8 cellular contexts compared by ENCODE assay signal in the genomic region with DNA sequence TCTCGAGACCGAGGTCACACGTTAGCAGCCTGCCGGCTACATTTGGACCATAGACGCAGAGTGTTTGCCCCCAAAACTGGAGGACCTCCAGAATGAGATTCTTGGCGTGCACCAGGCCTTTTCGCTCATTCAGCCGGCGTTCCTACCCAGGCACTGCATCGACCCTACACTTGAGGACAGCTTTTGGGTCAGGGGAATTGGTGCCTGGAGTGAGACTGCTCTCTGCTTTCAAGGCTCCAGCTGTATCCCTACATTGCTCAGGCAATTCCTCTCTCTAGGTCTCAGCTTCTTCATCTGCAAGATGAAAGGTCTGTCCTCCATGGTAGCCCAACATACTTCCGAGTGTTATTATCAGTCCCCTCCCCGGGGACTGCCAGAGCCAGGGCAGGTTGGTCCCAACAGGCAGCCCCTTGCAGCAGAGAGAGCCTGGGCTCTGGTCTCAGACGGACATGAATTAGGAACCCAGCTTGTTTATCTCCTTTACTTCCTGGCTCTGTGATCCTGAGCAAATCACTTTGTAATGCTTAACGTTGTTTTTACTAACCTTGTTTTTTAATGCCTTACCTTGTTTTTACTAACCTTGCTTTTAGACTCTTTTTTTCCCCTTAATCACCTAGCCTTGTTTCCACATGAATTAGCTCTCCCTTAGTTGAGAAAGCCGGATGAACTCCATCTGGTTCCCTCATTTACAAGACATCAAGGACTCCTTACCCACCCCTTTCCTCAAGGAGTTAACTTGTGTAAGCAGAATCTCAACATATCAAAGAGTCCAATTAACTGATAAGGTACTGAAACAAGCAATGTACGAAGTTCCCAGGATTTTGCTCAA. TPM values are rescaled to one million over a fixed set of nuclear protein-coding genes. Genes with fewer than 3 reads are reported as not detected.
A peak's percentile ranks its signal among the peaks of the same experiment; 100 is the strongest.
DNase-seq lines count a peak whose midpoint lies in the region; ATAC-seq and TF ChIP-seq lines count a peak whose summit lies in the region.

No MANE protein-coding gene starts in this region.

- peaks cover 15% of the 10 kb centered on the region for H3K36me3 ChIP-seq in iPS-18a (ENCODE audit: control insufficient read depth, low read depth, low read length)

- no peak overlapping the region for H3K27ac ChIP-seq in iPS-18a (ENCODE audit: low read length)

- peak overlapping the region; percentile 64 for H3K9ac ChIP-seq in iPS-18a (ENCODE audit: low read length)

- H3K9me3 ChIP-seq in iPS-18a (ENCODE audit: control insufficient read depth, low read depth, low read length): no peaks in the 10 kb centered on the region

- no peaks in the 10 kb centered on the region for H3K9me3 Mint-ChIP-seq in activated naive CD4-positive, alpha-beta T cell treated with anti-CD3 and anti-CD28 coated beads, Interleukin-2, amount 50 U/mL, for 24 hours
- no peaks in the 10 kb centered on the region for H3K9me3 Mint-ChIP-seq in stimulated activated effector memory CD8-positive, alpha-beta T cell treated with anti-CD3 and anti-CD28 coated beads, Interleukin-12 subunit alpha, Interleukin-12 subunit beta, amount 100 ng/mL, for 72 hours

- peak overlapping the region; percentile 98 for H3K4me3 Mint-ChIP-seq in activated naive CD4-positive, alpha-beta T cell treated with anti-CD3 and anti-CD28 coated beads, Interleukin-2, amount 50 U/mL, for 24 hours
- peak overlapping the region; percentile 87 for H3K4me3 Mint-ChIP-seq in stimulated activated effector memory CD8-positive, alpha-beta T cell treated with anti-CD3 and anti-CD28 coated beads, Interleukin-12 subunit alpha, Interleukin-12 subunit beta, amount 100 ng/mL, for 72 hours

- peak; percentile 10 for DNase-seq in A172 (ENCODE audit: low spot score)
- peak; percentile 61 for DNase-seq in GM10266 (ENCODE audit: extremely low spot score)
- no peak for DNase-seq in stimulated activated effector memory CD8-positive, alpha-beta T cell treated with anti-CD3 and anti-CD28 coated beads, Interleukin-12 subunit alpha, Interleukin-12 subunit beta, amount 100 ng/mL, for 72 hours (ENCODE audit: low spot score in 2 of 2)
- DNase-seq in DMS153 treated with DMSO at 0.1 percent for 48 hours (lab: John Stamatoyannopoulos, UW; ENCODE audit: unreplicated experiment): no peak

- peaks cover 32% of the 10 kb centered on the region for H3K4me1 Mint-ChIP-seq in activated naive CD4-positive, alpha-beta T cell treated with anti-CD3 and anti-CD28 coated beads, Interleukin-2, amount 50 U/mL, for 24 hours
- H3K4me1 Mint-ChIP-seq in stimulated activated effector memory CD8-positive, alpha-beta T cell treated with anti-CD3 and anti-CD28 coated beads, Interleukin-12 subunit alpha, Interleukin-12 subunit beta, amount 100 ng/mL, for 72 hours: peaks cover 31% of the 10 kb centered on the region

- no peak for TF ChIP-seq CTCF in GM10266 (IDR thresholded peaks at IDR 0.05; ENCODE audit: control insufficient read depth, insufficient read depth, low read depth, missing control alignments)

- H3K27ac Mint-ChIP-seq in activated naive CD4-positive, alpha-beta T cell treated with anti-CD3 and anti-CD28 coated beads, Interleukin-2, amount 50 U/mL, for 24 hours: peak overlapping the region; percentile 81
- H3K27ac Mint-ChIP-seq in stimulated activated effector memory CD8-positive, alpha-beta T cell treated with anti-CD3 and anti-CD28 coated beads, Interleukin-12 subunit alpha, Interleukin-12 subunit beta, amount 100 ng/mL, for 72 hours: peak overlapping the region; percentile 95

- H3K27me3 Mint-ChIP-seq in activated naive CD4-positive, alpha-beta T cell treated with anti-CD3 and anti-CD28 coated beads, Interleukin-2, amount 50 U/mL, for 24 hours: no peaks in the 10 kb centered on the region

- H3K36me3 Mint-ChIP-seq in activated naive CD4-positive, alpha-beta T cell treated with anti-CD3 and anti-CD28 coated beads, Interleukin-2, amount 50 U/mL, for 24 hours: peaks cover 9% of the 10 kb centered on the region
- peaks cover 44% of the 10 kb centered on the region for H3K36me3 Mint-ChIP-seq in stimulated activated effector memory CD8-positive, alpha-beta T cell treated with anti-CD3 and anti-CD28 coated beads, Interleukin-12 subunit alpha, Interleukin-12 subunit beta, amount 100 ng/mL, for 72 hours

- peak; percentile 21 for ATAC-seq in HG03571 (IDR thresholded peaks at IDR 0.05; ENCODE audit: unreplicated experiment)
- peak; percentile 12 for ATAC-seq in stimulated activated effector memory CD8-positive, alpha-beta T cell treated with anti-CD3 and anti-CD28 coated beads, Interleukin-12 subunit alpha, Interleukin-12 subunit beta, amount 100 ng/mL, for 72 hours
- ATAC-seq in HG03469 (IDR thresholded peaks at IDR 0.05; ENCODE audit: unreplicated experiment): no peak

- H3K4me1 ChIP-seq in iPS-18a (ENCODE audit: control insufficient read depth, low read depth, low read length): peaks cover 11% of the 10 kb centered on the region

- peaks cover 99% of the 10 kb centered on the region for H3K27me3 ChIP-seq in iPS-18a (ENCODE audit: control insufficient read depth, insufficient read depth, low read length)

- H3K4me3 ChIP-seq in iPS-18a (ENCODE audit: low read length): peak overlapping the region; percentile 84

RNA-seq across cellular contexts. Expression of a gene that starts 0.9 kb away (rescaled TPM):
- total RNA-seq in A172 (2014; rRNA removed; shearing (Covaris generic)): 17.6 and 21.9 TPM in 2 replicates

RNA-seq across cellular contexts. Expression of a gene that starts 20.6 kb away (rescaled TPM):
- total RNA-seq in A172 (2014; rRNA removed; shearing (Covaris generic)): 37.9 and 39.1 TPM in 2 replicates

Comparison
In these comparisons a context has a peak if more than half of its experiments do, and no peak if none do; other contexts are left out.
1. DNase-seq: peak in A172 (single experiment) and GM10266 (single experiment); none in stimulated activated effector memory CD8-positive, alpha-beta T cell treated with anti-CD3 and anti-CD28 coated beads, Interleukin-12 subunit alpha, Interleukin-12 subunit beta, amount 100 ng/mL, for 72 hours (0 of 2) and DMS153 treated with DMSO at 0.1 percent for 48 hours (single experiment).